ENCODE assay signal across 8 cellular contexts in the genomic region with DNA sequence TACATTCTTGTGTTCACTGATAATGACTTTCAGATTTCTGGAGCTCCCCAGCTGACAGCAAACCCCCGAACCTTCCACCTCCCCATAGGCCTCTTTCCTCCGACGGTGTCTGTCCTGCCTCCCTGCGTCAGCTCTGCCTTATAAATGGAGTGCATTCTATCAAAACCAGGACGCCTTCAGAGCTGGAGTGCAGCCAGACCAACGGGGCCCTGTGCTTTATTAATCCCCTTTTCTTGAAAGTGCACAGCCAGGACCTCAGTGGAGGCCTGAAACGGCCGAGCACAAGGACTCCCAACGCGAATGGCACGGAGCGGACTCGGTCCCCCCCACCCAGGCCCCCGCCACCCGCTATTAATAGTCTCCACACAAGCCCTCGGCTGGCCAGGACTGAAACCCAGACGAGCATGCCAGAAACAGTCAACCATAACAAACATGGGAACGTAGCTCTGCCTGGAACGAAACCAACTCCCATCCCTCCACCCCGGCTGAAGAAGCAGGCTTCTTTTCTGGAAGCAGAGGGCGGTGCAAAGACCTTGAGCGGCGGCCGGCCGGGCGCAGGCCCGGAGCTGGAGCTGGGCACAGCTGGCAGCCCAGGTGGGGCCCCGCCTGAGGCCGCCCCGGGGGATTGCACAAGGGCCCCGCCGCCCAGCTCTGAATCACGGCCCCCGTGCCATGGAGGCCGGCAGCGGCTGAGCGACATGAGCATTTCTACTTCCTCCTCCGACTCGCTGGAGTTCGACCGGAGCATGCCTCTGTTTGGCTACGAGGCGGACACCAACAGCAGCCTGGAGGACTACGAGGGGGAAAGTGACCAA. TPM values are rescaled to one million over a fixed set of nuclear protein-coding genes. Genes with fewer than 3 reads are reported as not detected.
DNase-seq lines count a peak whose midpoint lies in the region; ATAC-seq and TF ChIP-seq lines count a peak whose summit lies in the region.

No MANE protein-coding gene starts in this region.

- peaks cover 52% of the 10 kb centered on the region for H3K4me1 Mint-ChIP-seq in HFFc6 (ENCODE audit: low read depth)

- peak overlapping the region; percentile 90 for H3K4me3 Mint-ChIP-seq in HFFc6

- no peaks in the 10 kb centered on the region for H3K79me1 ChIP-seq in neuronal stem cell (ENCODE audit: low read depth, low read length)

- no peak overlapping the region for H3K23ac ChIP-seq in neuronal stem cell (ENCODE audit: low read depth, low read length, poor library complexity)

- H2AFZ ChIP-seq in neuronal stem cell (ENCODE audit: low read length) = no peak overlapping the region

- H3K4me1 ChIP-seq in neuronal stem cell (ENCODE audit: control insufficient read depth in 2 of 2, insufficient read depth in 1 of 2, low read depth in 1 of 2, low read length in 2 of 2) = peaks cover 6 to 12% of the 10 kb centered on the region in 2 donors

- H3K9me3 ChIP-seq in neuronal stem cell (replicated peaks in 1 of 2; ENCODE audit: control insufficient read depth in 2 of 2, insufficient read depth in 1 of 2, low read depth in 1 of 2, low read length in 2 of 2) = peaks cover 0 to 12% of the 10 kb centered on the region in 2 donors

- H2AK5ac ChIP-seq in neuronal stem cell (ENCODE audit: low read depth, low read length) = peak overlapping the region; percentile 90

- H3K4me2 ChIP-seq in neuronal stem cell (ENCODE audit: insufficient read depth, low read length, poor library complexity, severe bottlenecking) = no peak overlapping the region

- peak overlapping the region; percentile 68 for H2BK5ac ChIP-seq in neuronal stem cell (ENCODE audit: low read length)

- H4K91ac ChIP-seq in neuronal stem cell (ENCODE audit: low read depth, low read length, poor library complexity) = no peak overlapping the region

- no peak overlapping the region for H3K27ac ChIP-seq in neuronal stem cell (replicated peaks; ENCODE audit: low read length)

- peak overlapping the region; percentile 70 for H2BK15ac ChIP-seq in neuronal stem cell (ENCODE audit: low read length)

- peaks cover 0 to 11% (median 0%) of the 10 kb centered on the region in 3 experiments for H3K27me3 ChIP-seq in neuronal stem cell (ENCODE audit: control insufficient read depth in 3 of 3, insufficient read depth in 3 of 3, low read depth in 1 of 3, low read length in 3 of 3)

- no peaks in the 10 kb centered on the region for H3K9me3 Mint-ChIP-seq in HFFc6

- H2BK12ac ChIP-seq in neuronal stem cell (ENCODE audit: low read length) = no peak overlapping the region

- no CpG with 5 or more reads among the region's 44 CpGs for WGBS in neuronal stem cell (ENCODE audit: extremely low coverage in 2 of 2, insufficient read length in 2 of 2, insufficient replicate concordance in 1 of 2), 2 donors

- no peak for ATAC-seq in HG03135 (IDR thresholded peaks at IDR 0.05; ENCODE audit: unreplicated experiment)
- ATAC-seq in HG02870 (IDR thresholded peaks at IDR 0.05; ENCODE audit: unreplicated experiment) = no peak
- ATAC-seq in HG03378 (IDR thresholded peaks at IDR 0.05; ENCODE audit: unreplicated experiment) = no peak

- TF ChIP-seq CTCF in HFFc6 (IDR thresholded peaks at IDR 0.05) (no peak), fibroblast of pulmonary artery (IDR thresholded peaks at IDR 0.05; ENCODE audit: low read length, missing control alignments) (no peak)

- peak; percentile 95 for DNase-seq in HFFc6
- DNase-seq in RPMI8226 = peak; percentile 50
- DNase-seq in fibroblast of pulmonary artery (ENCODE audit: low read depth) = peak; percentile 92
- no peak for DNase-seq in neuronal stem cell (ENCODE audit: low spot score)
- DNase-seq in OCI-M2 (lab: John Stamatoyannopoulos, UW; ENCODE audit: unreplicated experiment) = no peak

- H3K18ac ChIP-seq in neuronal stem cell (ENCODE audit: low read length) = peak overlapping the region; percentile 59

- H4K8ac ChIP-seq in neuronal stem cell (ENCODE audit: low read depth, low read length) = no peak overlapping the region

- peaks cover 1 to 8% of the 10 kb centered on the region in 2 donors for H3K36me3 ChIP-seq in neuronal stem cell (replicated peaks in 1 of 2; ENCODE audit: control insufficient read depth in 2 of 2, insufficient read depth in 2 of 2, low read length in 2 of 2)

- peak overlapping the region; percentile 88 for H3K27ac Mint-ChIP-seq in HFFc6

- H3K36me3 Mint-ChIP-seq in HFFc6 (ENCODE audit: low read depth) = peaks cover 51% of the 10 kb centered on the region

- peak overlapping the region; percentile 65 for H3K14ac ChIP-seq in neuronal stem cell (ENCODE audit: low read length)

- H3K9ac ChIP-seq in neuronal stem cell (ENCODE audit: low read depth, low read length, poor library complexity) = no peak overlapping the region

- H2BK120ac ChIP-seq in neuronal stem cell (ENCODE audit: low read depth, low read length) = no peak overlapping the region

- no peak overlapping the region for H3K4ac ChIP-seq in neuronal stem cell (ENCODE audit: low read length)

- peaks cover 2% of the 10 kb centered on the region for H3K27me3 Mint-ChIP-seq in HFFc6 (ENCODE audit: insufficient read depth)

- H3K4me3 ChIP-seq in fibroblast of pulmonary artery (replicated peaks; ENCODE audit: low read depth, low read length) (peak overlapping the region; percentile 89), neuronal stem cell (ENCODE audit: low read length in 2 of 2) (no peak overlapping the region)

RNA-seq across cellular contexts. Expression of gene NAA20, which starts 42.3 kb away (rescaled TPM):
- total RNA-seq in HFFc6 (2021; fragmentation: NEBNext Ultra II Directional; extraction: Animal tissue kit (Norgen Biotek cat#: 25700)) = 100 to 1,000 TPM in 1 of 6 experiments, 10 to 100 TPM in 5; 87.3 to 108 (median 93.2) TPM
- polyA plus RNA-seq in neuronal stem cell (2013, experiment 1 of 2) = 28.6 TPM
- 29.3 TPM for polyA plus RNA-seq in neuronal stem cell (2013, experiment 2 of 2)

Comparison
In these comparisons a context has a peak if more than half of its experiments do, and no peak if none do; other contexts are left out.
1. DNase-seq: peak in HFFc6 (single experiment), RPMI8226 (single experiment) and fibroblast of pulmonary artery (single experiment); none in neuronal stem cell (single experiment) and OCI-M2 (single experiment).